16 cellular contexts compared by ENCODE assay signal in genomic region chr2:109647636-109648035, GRCh38. TPM values are rescaled to one million over a fixed set of nuclear protein-coding genes. Genes with fewer than 3 reads are reported as not detected.
DNase-seq lines count a peak whose midpoint lies in the region; ATAC-seq and TF ChIP-seq lines count a peak whose summit lies in the region.
"Had no signal": no experiment of that assay in that cellular context is flagged by ENCODE, and none has a peak within 500 bp of the region (broad histone marks: within the 10 kb centered on the region; RNA-seq: fewer than 3 reads in every experiment).

No MANE protein-coding gene starts in this region.

- H3K79me2 ChIP-seq in SK-N-SH (ENCODE audit: insufficient read depth) = no peaks in the 10 kb centered on the region

- CTCF ChIA-PET in SK-N-SH (lab: Yijun Ruan, JAX) = no interaction called here

- POLR2A ChIA-PET in SK-N-SH (lab: Yijun Ruan, JAX) = no interaction called here

- H3K9me3 ChIP-seq in SK-N-SH (no peaks in the 10 kb centered on the region), left lung (no peaks in the 10 kb centered on the region)

- no peaks in the 10 kb centered on the region for H4K20me1 ChIP-seq in SK-N-SH (ENCODE audit: insufficient read depth)

- DNase-seq in EH (ENCODE audit: low read depth) (peak; percentile 81), SK-N-SH (no peak), fibroblast of gingiva (ENCODE audit: low read depth) (peak; percentile 88), retinal pigment epithelial cell (ENCODE audit: low read depth) (peak; percentile 47), NCI-H82 treated with DMSO at 0.1 percent for 48 hours (lab: John Stamatoyannopoulos, UW; ENCODE audit: unreplicated experiment) (no peak), NCI-H524 treated with DMSO at 0.1 percent for 48 hours (lab: John Stamatoyannopoulos, UW) (no peak), left lung (no peak), HuH-7 (ENCODE audit: low spot score) (no peak)
- DNase-seq: activated CD4-positive, alpha-beta T cell treated with anti-CD3 and anti-CD28 coated beads, Interleukin-2, amount 10 ng/mL, durations not matched to agents 24 days and 14 days; C1 segment of cervical spinal cord; hypothalamus; NCI-H1417; NCI-H69; stimulated activated CD4-positive, alpha-beta T cell treated with anti-CD3 and anti-CD28 coated beads, Interleukin-1b, Interleukin-23, amount 100 ng/mL, for 48 hours had no signal

- 92% methylated on average over 7 of the region's 7 CpGs for WGBS in SK-N-SH (ENCODE audit: low lambda C conversion rate)

- H3K9me2 ChIP-seq in SK-N-SH = no peaks in the 10 kb centered on the region

- H3K4me3 ChIP-seq in SK-N-SH (ENCODE audit: low read depth in 2 of 2, low read length in 1 of 2) = no peak overlapping the region
- no peak overlapping the region for H3K4me3 ChIP-seq in retinal pigment epithelial cell (ENCODE audit: low read length)
- H3K4me3 ChIP-seq in left lung = no peak overlapping the region
- H3K4me3 ChIP-seq: cardiac muscle cell, lung had no signal

- no peaks in the 10 kb centered on the region for H3F3A ChIP-seq in SK-N-SH (replicated peaks; ENCODE audit: insufficient read depth)

- H3K27me3 ChIP-seq in SK-N-SH (ENCODE audit: insufficient read depth) (no peaks in the 10 kb centered on the region), left lung (no peaks in the 10 kb centered on the region)
- H3K27me3 ChIP-seq: cardiac muscle cell had no signal

- TF ChIP-seq RAD21 in SK-N-SH (IDR thresholded peaks at IDR 0.05; ENCODE audit: low read length) = no peak

- no peak overlapping the region for H3K27ac ChIP-seq in SK-N-SH (ENCODE audit: low read depth in 2 of 2, low read length in 1 of 2)
- no peak overlapping the region for H3K27ac ChIP-seq in left lung
- H3K27ac ChIP-seq: cardiac muscle cell had no signal

- TF ChIP-seq CTCF in SK-N-SH (IDR thresholded peaks at IDR 0.05) (no peak), retinal pigment epithelial cell (conservative IDR thresholded peaks at IDR 0.05; ENCODE audit: low read depth, low read length) (no peak), left lung (IDR thresholded peaks at IDR 0.05) (no peak)

- intact Hi-C loops in left lung (cut with DNase I) = no loop called here

- no peak overlapping the region for H3K4me2 ChIP-seq in SK-N-SH

- ATAC-seq in left lung = no peak

- no peaks in the 10 kb centered on the region for H3K36me3 ChIP-seq in SK-N-SH (replicated peaks in 1 of 2; ENCODE audit: control insufficient read depth in 1 of 2, insufficient read depth in 2 of 2, low read length in 1 of 2)
- no peaks in the 10 kb centered on the region for H3K36me3 ChIP-seq in left lung
- H3K36me3 ChIP-seq: cardiac muscle cell had no signal

- H2AFZ ChIP-seq in SK-N-SH (ENCODE audit: low read depth) = 0 out of 2 replicates have a peak overlapping the region, but pooled peaks have one; percentile 41

- H3K4me1 ChIP-seq in SK-N-SH (ENCODE audit: control insufficient read depth in 1 of 2, insufficient read depth in 2 of 2, low read depth in 1 of 2, low read length in 1 of 2) (peaks cover 0 to 2% of the 10 kb centered on the region in 2 experiments; a peak in 1 of 4 replicates), left lung (peaks cover 5 to 13% of the 10 kb centered on the region in 2 donors)

- no peak overlapping the region for H3K9ac ChIP-seq in SK-N-SH

- no peak for TF ChIP-seq EP300 in SK-N-SH (IDR thresholded peaks at IDR 0.05; ENCODE audit: borderline replicate concordance in 1 of 2, low read depth in 1 of 2, low read length in 1 of 2)

TF ChIP-seq in SK-N-SH, 30 proteins besides CTCF, POLR2A, EP300 and RAD21:
- no peak for TF ChIP-seq GATA2 (CRISPR knock-in tag; IDR thresholded peaks at IDR 0.05)
- TF ChIP-seq EZH2phosphoT487 (IDR thresholded peaks at IDR 0.05; ENCODE audit: borderline replicate concordance, low read depth) = no peak
- no peak for TF ChIP-seq FOXJ3 (CRISPR knock-in tag; IDR thresholded peaks at IDR 0.05)
- no peak for TF ChIP-seq USF2 (IDR thresholded peaks at IDR 0.05; ENCODE audit: borderline replicate concordance, low read depth, low read length)
- TF ChIP-seq SMC3 (IDR thresholded peaks at IDR 0.05; ENCODE audit: low read depth, low read length) = no peak
- TF ChIP-seq, protein P1, sequence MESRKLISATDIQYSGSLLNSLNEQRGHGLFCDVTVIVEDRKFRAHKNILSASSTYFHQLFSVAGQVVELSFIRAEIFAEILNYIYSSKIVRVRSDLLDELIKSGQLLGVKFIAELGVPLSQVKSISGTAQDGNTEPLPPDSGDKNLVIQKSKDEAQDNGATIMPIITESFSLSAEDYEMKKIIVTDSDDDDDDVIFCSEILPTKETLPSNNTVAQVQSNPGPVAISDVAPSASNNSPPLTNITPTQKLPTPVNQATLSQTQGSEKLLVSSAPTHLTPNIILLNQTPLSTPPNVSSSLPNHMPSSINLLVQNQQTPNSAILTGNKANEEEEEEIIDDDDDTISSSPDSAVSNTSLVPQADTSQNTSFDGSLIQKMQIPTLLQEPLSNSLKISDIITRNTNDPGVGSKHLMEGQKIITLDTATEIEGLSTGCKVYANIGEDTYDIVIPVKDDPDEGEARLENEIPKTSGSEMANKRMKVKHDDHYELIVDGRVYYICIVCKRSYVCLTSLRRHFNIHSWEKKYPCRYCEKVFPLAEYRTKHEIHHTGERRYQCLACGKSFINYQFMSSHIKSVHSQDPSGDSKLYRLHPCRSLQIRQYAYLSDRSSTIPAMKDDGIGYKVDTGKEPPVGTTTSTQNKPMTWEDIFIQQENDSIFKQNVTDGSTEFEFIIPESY (IDR thresholded peaks at IDR 0.05; ENCODE audit: borderline replicate concordance, low read depth) = no peak
- no peak for TF ChIP-seq NFIC (IDR thresholded peaks at IDR 0.05; ENCODE audit: borderline replicate concordance)
- TF ChIP-seq TAF1 (IDR thresholded peaks at IDR 0.05; ENCODE audit: borderline replicate concordance, low read depth, low read length) = no peak
- no peak for TF ChIP-seq MXI1 (IDR thresholded peaks at IDR 0.05; ENCODE audit: low read depth, low read length)
- no peak for TF ChIP-seq TCF12 (IDR thresholded peaks at IDR 0.05)

RNA-seq across cellular contexts. Expression of gene SOWAHC, which starts 33.5 kb away (rescaled TPM):
- polyA plus RNA-seq in SK-N-SH (2012; rRNA removed) = 2.4 and 2.9 TPM in 2 replicates
- polyA plus RNA-seq in SK-N-SH (2012; cell fraction: cytosol; rRNA removed) = 3.1 and 3.4 TPM in 2 replicates
- 2.2 and 2.4 TPM in 2 replicates for polyA plus RNA-seq in SK-N-SH (2012; cell fraction: nucleus; rRNA removed)
- total RNA-seq in left lung = 10 to 100 TPM; 11.2 to 12.6 TPM

RNA-seq across cellular contexts. Expression of gene SEPTIN10, which starts 33.9 kb away (rescaled TPM):
- 39.1 and 46.5 TPM in 2 replicates for polyA plus RNA-seq in SK-N-SH (2012; rRNA removed)
- 61.3 and 64.1 TPM in 2 replicates for polyA plus RNA-seq in SK-N-SH (2012; cell fraction: cytosol; rRNA removed)
- polyA plus RNA-seq in SK-N-SH (2012; cell fraction: nucleus; rRNA removed) = 21.0 and 32.9 TPM in 2 replicates
- total RNA-seq in left lung = 10 to 100 TPM; 66.6 to 73.8 TPM

Comparison
In these comparisons a context has a peak if more than half of its experiments do, and no peak if none do; other contexts are left out.
1. DNase-seq: peak in EH (single experiment), fibroblast of gingiva (single experiment) and retinal pigment epithelial cell (single experiment); none in SK-N-SH (single experiment), NCI-H82 treated with DMSO at 0.1 percent for 48 hours (single experiment), NCI-H524 treated with DMSO at 0.1 percent for 48 hours (single experiment), left lung (0 of 2) and HuH-7 (single experiment).